Comparison of ENCODE assay signal across 8 cellular contexts in the genomic region with DNA sequence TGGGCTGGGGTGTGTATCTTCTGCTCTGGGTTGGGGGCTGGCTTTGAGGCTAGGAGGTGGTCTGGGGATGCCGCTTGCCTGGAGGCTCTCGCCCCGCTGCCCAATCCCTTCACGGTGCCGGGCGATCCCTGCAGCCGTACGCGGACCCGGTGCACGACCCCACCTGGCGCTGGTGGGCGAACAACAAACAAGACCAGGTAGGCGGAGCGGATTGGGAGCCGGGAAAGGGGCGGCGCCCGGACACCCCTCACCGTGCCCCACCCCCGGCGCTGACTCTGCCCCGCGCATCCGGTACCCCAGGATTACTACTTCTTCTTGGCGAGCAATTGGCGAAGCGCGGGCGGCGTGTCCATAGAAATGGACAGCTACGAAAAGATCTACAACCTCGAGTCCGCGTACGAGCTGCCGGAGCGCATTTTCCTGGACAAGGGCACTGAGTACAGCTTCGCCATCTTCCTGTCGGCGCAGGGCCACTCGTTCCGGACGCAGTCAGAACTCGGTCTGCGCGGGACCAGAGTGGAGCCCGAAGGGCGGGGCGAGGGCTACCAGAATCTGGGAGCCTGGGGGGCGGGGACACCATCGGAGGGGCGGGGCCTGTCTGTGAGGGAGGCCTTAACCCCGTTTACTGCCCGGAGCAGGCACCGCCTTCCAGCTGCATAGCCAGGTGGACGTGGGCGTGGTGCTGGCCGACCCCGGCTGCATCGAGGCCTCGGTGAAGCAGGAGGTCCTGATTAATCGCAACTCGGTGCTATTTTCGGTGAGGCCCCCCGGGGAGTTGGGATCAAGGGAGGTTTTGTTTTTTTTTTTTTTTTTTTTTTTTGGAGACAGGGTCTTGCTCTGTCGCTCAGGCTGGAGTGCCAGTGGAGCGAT. TPM values are rescaled to one million over a fixed set of nuclear protein-coding genes. Genes with fewer than 3 reads are reported as not detected.
DNase-seq lines count a peak whose midpoint lies in the region; ATAC-seq and TF ChIP-seq lines count a peak whose summit lies in the region.

No MANE protein-coding gene starts in this region.

- peak; percentile 69 for DNase-seq in CMK (ENCODE audit: low read depth)
- DNase-seq in HEK293T (ENCODE audit: extremely low spot score), result peak; percentile 72
- DNase-seq in NCI-H524 treated with DMSO at 0.1 percent for 48 hours (lab: John Stamatoyannopoulos, UW), result peak; percentile 17
- DNase-seq in activated CD8-positive, alpha-beta T cell treated with anti-CD3 and anti-CD28 coated beads for 36 hours, result peak; percentile 93
- peak; percentile 53 to 79 for DNase-seq in mesothelial cell of epicardium (ENCODE audit: low spot score in 2 of 2, unreplicated experiment in 2 of 2)
- DNase-seq in stimulated activated CD8-positive, alpha-beta memory T cell treated with anti-CD3 and anti-CD28 coated beads, Interleukin-4, amount 100 ng/mL, for 1 hour (ENCODE audit: low read depth in 2 of 2, low spot score in 1 of 2), result peak; percentile 22 to 51

- no peaks in the 10 kb centered on the region for H3K36me3 Mint-ChIP-seq in activated CD8-positive, alpha-beta T cell treated with anti-CD3 and anti-CD28 coated beads for 36 hours (ENCODE audit: low read depth)
- H3K36me3 Mint-ChIP-seq in mesothelial cell of epicardium, result no peaks in the 10 kb centered on the region

- no peaks in the 10 kb centered on the region for H3K9me3 ChIP-seq in endocrine pancreas (ENCODE audit: control insufficient read depth, low read length)

- peaks cover 10% of the 10 kb centered on the region for H3K4me1 Mint-ChIP-seq in activated CD8-positive, alpha-beta T cell treated with anti-CD3 and anti-CD28 coated beads for 36 hours (ENCODE audit: low read depth)
- no peaks in the 10 kb centered on the region for H3K4me1 Mint-ChIP-seq in mesothelial cell of epicardium

- peak; percentile 80 for ATAC-seq in activated CD8-positive, alpha-beta T cell treated with anti-CD3 and anti-CD28 coated beads for 36 hours
- ATAC-seq in GM21717 (IDR thresholded peaks at IDR 0.05; ENCODE audit: unreplicated experiment), result no peak

- H3K9me3 Mint-ChIP-seq in activated CD8-positive, alpha-beta T cell treated with anti-CD3 and anti-CD28 coated beads for 36 hours, result no peaks in the 10 kb centered on the region
- no peaks in the 10 kb centered on the region for H3K9me3 Mint-ChIP-seq in mesothelial cell of epicardium

- peaks cover 2% of the 10 kb centered on the region for H3K27me3 ChIP-seq in endocrine pancreas (ENCODE audit: control insufficient read depth, insufficient read depth, low read length)

- H3K36me3 ChIP-seq in endocrine pancreas (ENCODE audit: control insufficient read depth, insufficient read depth, low read length), result no peaks in the 10 kb centered on the region

- POLR2A ChIA-PET in HEK293T (lab: Yijun Ruan, JAX), result interaction anchor here (1.0 to 4.4 kb wide), 3 partner anchors 10 to 455 kb away, joined by 3 to 31 read pairs (median 3); a partner anchor contains a TSS
- POLR2A ChIA-PET in activated CD8-positive, alpha-beta T cell treated with anti-CD3 and anti-CD28 coated beads for 36 hours (lab: Charles Lee), result interaction anchor here (2.9 kb wide), 1 partner anchor 12 kb away, joined by 13 read pairs; a partner anchor contains a TSS

- H3K4me3 ChIP-seq in endocrine pancreas (ENCODE audit: control insufficient read depth, insufficient read depth, low read length), result no peak overlapping the region

- peak overlapping the region; percentile 78 for H3K4me3 Mint-ChIP-seq in activated CD8-positive, alpha-beta T cell treated with anti-CD3 and anti-CD28 coated beads for 36 hours
- peak overlapping the region; percentile 86 for H3K4me3 Mint-ChIP-seq in mesothelial cell of epicardium

- CTCF ChIA-PET in HEK293T (lab: Yijun Ruan, JAX), result interaction anchor here (0.8 to 0.9 kb wide), 2 partner anchors 12 to 126 kb away, joined by 3 read pairs; a partner anchor contains a TSS
- CTCF ChIA-PET in activated CD8-positive, alpha-beta T cell treated with anti-CD3 and anti-CD28 coated beads for 36 hours (lab: Charles Lee), result interaction anchor here (0.7 to 2.3 kb wide), 4 partner anchors 11 to 118 kb away, joined by 3 to 7 read pairs (median 4); a partner anchor contains a TSS

- H3K27ac Mint-ChIP-seq in activated CD8-positive, alpha-beta T cell treated with anti-CD3 and anti-CD28 coated beads for 36 hours, result no peak overlapping the region
- peak overlapping the region; percentile 66 for H3K27ac Mint-ChIP-seq in mesothelial cell of epicardium

- H3K4me1 ChIP-seq in endocrine pancreas (ENCODE audit: control insufficient read depth, insufficient read depth, low read length), result no peaks in the 10 kb centered on the region

- H3K9ac ChIP-seq in endocrine pancreas (ENCODE audit: control insufficient read depth, insufficient read depth, low read length), result peak overlapping the region; percentile 7

- H3K27me3 Mint-ChIP-seq in activated CD8-positive, alpha-beta T cell treated with anti-CD3 and anti-CD28 coated beads for 36 hours, result peaks cover 25% of the 10 kb centered on the region
- H3K27me3 Mint-ChIP-seq in mesothelial cell of epicardium (ENCODE audit: low read depth), result peaks cover 56% of the 10 kb centered on the region

- intact Hi-C loops in activated CD8-positive, alpha-beta T cell treated with anti-CD3 and anti-CD28 coated beads for 36 hours (cut with micrococcal nuclease), result no loop called here

- TF ChIP-seq CTCF in activated CD8-positive, alpha-beta T cell treated with anti-CD3 and anti-CD28 coated beads for 36 hours (IDR thresholded peaks at IDR 0.05), result peak; percentile 4
- no peak for TF ChIP-seq CTCF in mesothelial cell of epicardium (IDR thresholded peaks at IDR 0.05; ENCODE audit: unreplicated experiment)

TF ChIP-seq in HEK293T, 16 proteins besides CTCF, POLR2A, EP300 and RAD21:
- TF ChIP-seq FOXM1 (IDR thresholded peaks at IDR 0.05; ENCODE audit: borderline replicate concordance), result no peak
- TF ChIP-seq, protein P1, sequence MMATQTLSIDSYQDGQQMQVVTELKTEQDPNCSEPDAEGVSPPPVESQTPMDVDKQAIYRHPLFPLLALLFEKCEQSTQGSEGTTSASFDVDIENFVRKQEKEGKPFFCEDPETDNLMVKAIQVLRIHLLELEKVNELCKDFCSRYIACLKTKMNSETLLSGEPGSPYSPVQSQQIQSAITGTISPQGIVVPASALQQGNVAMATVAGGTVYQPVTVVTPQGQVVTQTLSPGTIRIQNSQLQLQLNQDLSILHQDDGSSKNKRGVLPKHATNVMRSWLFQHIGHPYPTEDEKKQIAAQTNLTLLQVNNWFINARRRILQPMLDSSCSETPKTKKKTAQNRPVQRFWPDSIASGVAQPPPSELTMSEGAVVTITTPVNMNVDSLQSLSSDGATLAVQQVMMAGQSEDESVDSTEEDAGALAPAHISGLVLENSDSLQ (IDR thresholded peaks at IDR 0.05), result no peak
- peak; percentile 44 for TF ChIP-seq L3MBTL2 (conservative IDR thresholded peaks at IDR 0.05)
- TF ChIP-seq BHLHE40 (IDR thresholded peaks at IDR 0.05; ENCODE audit: borderline replicate concordance), result no peak
- TF ChIP-seq SUZ12 (IDR thresholded peaks at IDR 0.05), result no peak
- no peak for TF ChIP-seq TARDBP (IDR thresholded peaks at IDR 0.05)
- TF ChIP-seq FOXA1 (IDR thresholded peaks at IDR 0.05), result no peak
- no peak for TF ChIP-seq ELF4 (IDR thresholded peaks at IDR 0.05)
- TF ChIP-seq ARNT (IDR thresholded peaks at IDR 0.05), result no peak
- TF ChIP-seq NFRKB (IDR thresholded peaks at IDR 0.05), result no peak
- no peak for TF ChIP-seq LEF1 (IDR thresholded peaks at IDR 0.05; ENCODE audit: borderline replicate concordance)
- TF ChIP-seq CTBP1 (IDR thresholded peaks at IDR 0.05; ENCODE audit: borderline replicate concordance), result no peak
- no peak for TF ChIP-seq SP1 (IDR thresholded peaks at IDR 0.05)
- no peak for TF ChIP-seq FOXK2 (IDR thresholded peaks at IDR 0.05)
- peak; percentile 82 for TF ChIP-seq ZNF384 (IDR thresholded peaks at IDR 0.05)
- no peak for TF ChIP-seq HDGF (IDR thresholded peaks at IDR 0.05; ENCODE audit: borderline replicate concordance)

RNA-seq across cellular contexts. Expression of a gene that starts 12.1 kb away (rescaled TPM):
- total RNA-seq in activated CD8-positive, alpha-beta T cell treated with anti-CD3 and anti-CD28 coated beads for 36 hours, result 100 to 1,000 TPM; 178 to 191 TPM
- total RNA-seq in mesothelial cell of epicardium, result 131 to 144 TPM (median 135 TPM) in 3 replicates

RNA-seq across cellular contexts. Expression of a gene that starts 25.5 kb away (rescaled TPM):
- total RNA-seq in activated CD8-positive, alpha-beta T cell treated with anti-CD3 and anti-CD28 coated beads for 36 hours, result not detected
- 1.3 to 2.4 TPM (median 2.0 TPM) in 3 replicates for total RNA-seq in mesothelial cell of epicardium

RNA-seq across cellular contexts. Expression of a gene that starts 26.2 kb away (rescaled TPM):
- 1 to 10 TPM in 1 of 2 experiments, under 1 TPM in 1; 0.69 to 1.5 TPM for total RNA-seq in activated CD8-positive, alpha-beta T cell treated with anti-CD3 and anti-CD28 coated beads for 36 hours
- 6.7 to 7.1 TPM (median 7.0 TPM) in 3 replicates for total RNA-seq in mesothelial cell of epicardium

RNA-seq across cellular contexts. Expression of a gene that starts 26.7 kb away (rescaled TPM):
- total RNA-seq in activated CD8-positive, alpha-beta T cell treated with anti-CD3 and anti-CD28 coated beads for 36 hours, result 1 to 10 TPM; 3.4 to 5.8 TPM
- total RNA-seq in mesothelial cell of epicardium, result 26.4 to 30.3 TPM (median 26.6 TPM) in 3 replicates

RNA-seq across cellular contexts. Expression of a gene that starts 40.6 kb away (rescaled TPM):
- total RNA-seq in activated CD8-positive, alpha-beta T cell treated with anti-CD3 and anti-CD28 coated beads for 36 hours, result 10 to 100 TPM; 11.7 to 12.5 TPM
- 17.9 to 20.6 TPM (median 18.8 TPM) in 3 replicates for total RNA-seq in mesothelial cell of epicardium

Comparison
In these comparisons a context has a peak if more than half of its experiments do, and no peak if none do; other contexts are left out.
1. DNase-seq: peak in every context shown above with its lines; median percentile 93 in activated CD8-positive, alpha-beta T cell treated with anti-CD3 and anti-CD28 coated beads for 36 hours; 72 in HEK293T; 69 in CMK; 66 in mesothelial cell of epicardium; 36 in stimulated activated CD8-positive, alpha-beta memory T cell treated with anti-CD3 and anti-CD28 coated beads, Interleukin-4, amount 100 ng/mL, for 1 hour; 17 in NCI-H524 treated with DMSO at 0.1 percent for 48 hours.